Comparison of ENCODE assay signal across 3 cellular contexts in genomic region chr1:54519709-54520108, GRCh38.
A peak's percentile ranks its signal among the peaks of the same experiment; 100 is the strongest.
TF ChIP-seq lines count a peak whose summit lies in the region.

No MANE protein-coding gene starts in this region.

TF ChIP-seq in HCT116, 20 proteins besides CTCF, POLR2A, EP300 and RAD21 (continues in another document):
- TF ChIP-seq FOSL1 (IDR thresholded peaks at IDR 0.05; ENCODE audit: low read depth), result no peak
- no peak for TF ChIP-seq SP1 (IDR thresholded peaks at IDR 0.05; ENCODE audit: low read depth)
- no peak for TF ChIP-seq EGR1 (IDR thresholded peaks at IDR 0.05; ENCODE audit: low read depth)
- no peak for TF ChIP-seq TCF7L2 (IDR thresholded peaks at IDR 0.05; ENCODE audit: borderline replicate concordance, extremely low read depth, insufficient read depth, insufficient read length)
- TF ChIP-seq ZNF274 (IDR thresholded peaks at IDR 0.05; ENCODE audit: low read depth, low read length), result no peak
- TF ChIP-seq YY1 (IDR thresholded peaks at IDR 0.05; ENCODE audit: extremely low read depth, insufficient replicate concordance, low read depth, low read length), result no peak
- no peak for TF ChIP-seq CEBPB (IDR thresholded peaks at IDR 0.05; ENCODE audit: low read depth)
- TF ChIP-seq ATF3 (IDR thresholded peaks at IDR 0.05), result no peak
- TF ChIP-seq MAX (IDR thresholded peaks at IDR 0.05), result no peak
- TF ChIP-seq REST (IDR thresholded peaks at IDR 0.05; ENCODE audit: low read depth), result no peak
- no peak for TF ChIP-seq EZH2phosphoT487 (IDR thresholded peaks at IDR 0.05; ENCODE audit: borderline replicate concordance)
- TF ChIP-seq ELF1 (IDR thresholded peaks at IDR 0.05; ENCODE audit: borderline replicate concordance, low read depth), result no peak
- no peak for TF ChIP-seq SRF (IDR thresholded peaks at IDR 0.05; ENCODE audit: low read depth)
- TF ChIP-seq JUND (IDR thresholded peaks at IDR 0.05), result no peak
- TF ChIP-seq EZH2 (IDR thresholded peaks at IDR 0.05), result no peak
- no peak for TF ChIP-seq SIN3A (IDR thresholded peaks at IDR 0.05; ENCODE audit: low read depth)
- no peak for TF ChIP-seq ZFX (IDR thresholded peaks at IDR 0.05)
- no peak for TF ChIP-seq CBX3 (IDR thresholded peaks at IDR 0.05; ENCODE audit: low read depth)

TF ChIP-seq in SK-N-SH treated with all-trans-retinoic acid at 6 μM for 48 hours, 23 proteins besides CTCF, POLR2A, EP300 and RAD21:
- TF ChIP-seq CSDC2 (CRISPR knock-in tag; IDR thresholded peaks at IDR 0.05), result no peak
- TF ChIP-seq TCF4 (CRISPR knock-in tag; IDR thresholded peaks at IDR 0.05; ENCODE audit: borderline replicate concordance), result no peak
- no peak for TF ChIP-seq ZNF565 (CRISPR knock-in tag; conservative IDR thresholded peaks at IDR 0.05; ENCODE audit: low read depth)
- no peak for TF ChIP-seq ZFP3 (CRISPR knock-in tag; IDR thresholded peaks at IDR 0.05)
- no peak for TF ChIP-seq SNAI2 (CRISPR knock-in tag; IDR thresholded peaks at IDR 0.05)
- TF ChIP-seq ZFP30 (CRISPR knock-in tag; IDR thresholded peaks at IDR 0.05), result no peak
- no peak for TF ChIP-seq TSHZ2 (CRISPR knock-in tag; IDR thresholded peaks at IDR 0.05)
- no peak for TF ChIP-seq BACH2 (CRISPR knock-in tag; IDR thresholded peaks at IDR 0.05; ENCODE audit: borderline replicate concordance)
- no peak for TF ChIP-seq PATZ1 (CRISPR knock-in tag; IDR thresholded peaks at IDR 0.05; ENCODE audit: borderline replicate concordance)
- TF ChIP-seq ESRRG (CRISPR knock-in tag; IDR thresholded peaks at IDR 0.05), result no peak
- TF ChIP-seq ZNF70 (CRISPR knock-in tag; IDR thresholded peaks at IDR 0.05), result no peak
- TF ChIP-seq ZNF8 (CRISPR knock-in tag; IDR thresholded peaks at IDR 0.05), result no peak
- TF ChIP-seq OSR1 (CRISPR knock-in tag; IDR thresholded peaks at IDR 0.05), result no peak
- TF ChIP-seq CSRNP3 (CRISPR knock-in tag; IDR thresholded peaks at IDR 0.05), result no peak
- no peak for TF ChIP-seq CREB5 (CRISPR knock-in tag; IDR thresholded peaks at IDR 0.05; ENCODE audit: low read depth)
- no peak for TF ChIP-seq RARB (CRISPR knock-in tag; IDR thresholded peaks at IDR 0.05)
- no peak for TF ChIP-seq GLIS3 (CRISPR knock-in tag; IDR thresholded peaks at IDR 0.05)
- no peak for TF ChIP-seq PPARA (CRISPR knock-in tag; IDR thresholded peaks at IDR 0.05; ENCODE audit: borderline replicate concordance)
- TF ChIP-seq ISL1 (CRISPR knock-in tag; IDR thresholded peaks at IDR 0.05), result no peak
- no peak for TF ChIP-seq ARNTL (CRISPR knock-in tag; IDR thresholded peaks at IDR 0.05; ENCODE audit: borderline replicate concordance, low read depth)

TF ChIP-seq in HepG2, 621 proteins besides CTCF, POLR2A, EP300 and RAD21:
- TF ChIP-seq WIZ (CRISPR knock-in tag; IDR thresholded peaks at IDR 0.05) (no peak), XRCC5 (optimal IDR thresholded peaks at IDR 0.05; ENCODE audit: low read length) (peak; percentile 23), STAG1 (CRISPR knock-in tag; IDR thresholded peaks at IDR 0.05) (peak; percentile 62)
